ENCODE assay signal across 1 cellular context in the genomic region with DNA sequence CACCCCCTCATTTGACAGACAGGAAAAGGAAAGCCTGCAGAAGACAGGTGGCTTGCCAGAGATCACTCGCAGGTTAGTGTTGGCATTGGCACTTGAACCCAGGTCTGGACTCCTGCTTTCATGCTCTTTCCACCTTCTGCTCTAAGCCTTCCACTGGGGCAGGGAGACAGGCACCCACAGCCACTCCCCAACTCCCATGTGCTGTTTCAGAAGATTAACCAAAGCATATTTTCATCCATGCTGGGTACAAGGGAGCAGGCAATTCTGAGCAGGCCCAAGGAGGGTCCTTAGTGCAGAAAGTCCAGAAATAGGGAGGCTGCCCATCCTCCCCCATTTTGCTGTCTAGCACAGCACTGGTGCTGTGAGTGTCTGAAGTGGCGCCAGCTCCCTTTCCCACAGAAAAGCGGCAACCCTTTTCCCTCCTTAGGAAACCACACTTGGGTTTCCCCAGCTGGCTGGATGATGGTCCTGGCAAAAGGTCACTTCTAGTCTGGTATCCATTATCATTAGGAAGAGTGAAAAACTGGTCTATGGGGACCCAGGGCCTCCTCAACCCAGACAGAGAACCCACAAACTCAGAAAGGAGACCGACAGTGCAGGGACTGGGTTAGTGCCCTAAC.
TF ChIP-seq lines count a peak whose summit lies in the region.

No MANE protein-coding gene starts in this region.

TF ChIP-seq in GM23338, 12 proteins besides CTCF, POLR2A, EP300 and RAD21:
- TF ChIP-seq, protein P1, sequence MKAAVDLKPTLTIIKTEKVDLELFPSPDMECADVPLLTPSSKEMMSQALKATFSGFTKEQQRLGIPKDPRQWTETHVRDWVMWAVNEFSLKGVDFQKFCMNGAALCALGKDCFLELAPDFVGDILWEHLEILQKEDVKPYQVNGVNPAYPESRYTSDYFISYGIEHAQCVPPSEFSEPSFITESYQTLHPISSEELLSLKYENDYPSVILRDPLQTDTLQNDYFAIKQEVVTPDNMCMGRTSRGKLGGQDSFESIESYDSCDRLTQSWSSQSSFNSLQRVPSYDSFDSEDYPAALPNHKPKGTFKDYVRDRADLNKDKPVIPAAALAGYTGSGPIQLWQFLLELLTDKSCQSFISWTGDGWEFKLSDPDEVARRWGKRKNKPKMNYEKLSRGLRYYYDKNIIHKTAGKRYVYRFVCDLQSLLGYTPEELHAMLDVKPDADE (IDR thresholded peaks at IDR 0.05) = no peak
- TF ChIP-seq EZH2 (IDR thresholded peaks at IDR 0.05; ENCODE audit: low read depth, unreplicated experiment) = no peak
- no peak for TF ChIP-seq STAT1 (IDR thresholded peaks at IDR 0.05; ENCODE audit: unreplicated experiment)
- no peak for TF ChIP-seq JUNB (IDR thresholded peaks at IDR 0.05; ENCODE audit: unreplicated experiment)
- TF ChIP-seq ZNF331 (CRISPR knock-in tag; IDR thresholded peaks at IDR 0.05; ENCODE audit: low read depth) = no peak
